In genomic region chrX:109600114-109600710, GRCh38 we compare ENCODE assay signal across 12 cellular contexts. TPM values are rescaled to one million over a fixed set of nuclear protein-coding genes. Genes with fewer than 3 reads are reported as not detected.
DNase-seq lines count a peak whose midpoint lies in the region; ATAC-seq and TF ChIP-seq lines count a peak whose summit lies in the region.
"Had no signal": no experiment of that assay in that cellular context is flagged by ENCODE, and none has a peak within 500 bp of the region (broad histone marks: within the 10 kb centered on the region; RNA-seq: fewer than 3 reads in every experiment).

No MANE protein-coding gene starts in this region.

- peaks cover 29% of the 10 kb centered on the region for H3K4me1 Mint-ChIP-seq in CD14-positive monocyte
- H3K4me1 Mint-ChIP-seq: CD4-positive, CD25-positive, alpha-beta regulatory T cell had no signal

- ATAC-seq in left colon (no peak), GM21447 (IDR thresholded peaks at IDR 0.05; ENCODE audit: unreplicated experiment) (no peak), esophagus mucosa (no peak)
- ATAC-seq: T-helper 17 cell had no signal

- no peak overlapping the region for H3K4me3 ChIP-seq in choroid plexus epithelial cell (ENCODE audit: low read depth, low read length)

- H3K27ac Mint-ChIP-seq in CD14-positive monocyte = peak overlapping the region in 1 of 7 donors; percentile 39
- H3K27ac Mint-ChIP-seq: activated T-helper 2 cell treated with anti-CD3 and anti-CD28 coated beads, Interferon-gamma antibody, Interleukin-2, Interleukin-4, amounts not matched to agents 10 μg/mL and 5 μg/mL and 100 μg/mL, durations not matched to agents 14 hours and 24 hours and 36 hours; CD4-positive, CD25-positive, alpha-beta regulatory T cell; T-helper 17 cell had no signal

- H3K4me3 Mint-ChIP-seq in CD14-positive monocyte = peak overlapping the region in 1 of 2 donors; percentile 64
- H3K4me3 Mint-ChIP-seq: CD4-positive, CD25-positive, alpha-beta regulatory T cell; T-helper 17 cell had no signal

- intact Hi-C loops in CD14-positive monocyte (cut with micrococcal nuclease) (no loop called here), left colon (cut with DNase I, micrococcal nuclease) (no loop called here)

- peaks cover 0 to 7% (median 0%) of the 10 kb centered on the region in 3 donors for H3K27me3 Mint-ChIP-seq in CD14-positive monocyte (ENCODE audit: low read depth in 3 of 3)

- peak; percentile 17 for DNase-seq in Ammon's horn (ENCODE audit: low spot score)
- peak; percentile 17 for DNase-seq in LHCN-M2 (ENCODE audit: low read depth)
- DNase-seq in choroid plexus epithelial cell (ENCODE audit: low read depth) = peak; percentile 26
- DNase-seq in middle frontal gyrus (ENCODE audit: extremely low spot score, low spot score) = peak; percentile 14
- no peak for DNase-seq in CD14-positive monocyte (ENCODE audit: low spot score)
- DNase-seq in left colon = no peak
- DNase-seq: CD4-positive, CD25-positive, alpha-beta regulatory T cell; NCI-H1694; T-helper 17 cell had no signal

- no peaks in the 10 kb centered on the region for H3K36me3 Mint-ChIP-seq in CD14-positive monocyte
- H3K36me3 Mint-ChIP-seq: CD4-positive, CD25-positive, alpha-beta regulatory T cell had no signal

- peaks cover 0 to 4% (median 0%) of the 10 kb centered on the region in 7 donors for H3K9me3 Mint-ChIP-seq in CD14-positive monocyte
- H3K9me3 Mint-ChIP-seq: activated T-helper 2 cell treated with anti-CD3 and anti-CD28 coated beads, Interferon-gamma antibody, Interleukin-2, Interleukin-4, amounts not matched to agents 10 μg/mL and 5 μg/mL and 100 μg/mL, durations not matched to agents 14 hours and 24 hours and 36 hours had no signal

- TF ChIP-seq CTCF in choroid plexus epithelial cell (conservative IDR thresholded peaks at IDR 0.05; ENCODE audit: low read depth, low read length) (no peak), CD14-positive monocyte (IDR thresholded peaks at IDR 0.05) (no peak)

RNA-seq across cellular contexts. Expression of gene KCNE5, which starts 24.8 kb away (rescaled TPM):
- total RNA-seq in LHCN-M2 (2014; rRNA removed) = 0.06 and 0.29 TPM in 2 replicates
- 0.32 TPM for polyA plus RNA-seq in LHCN-M2 (2012)
- under 1 TPM; 0.12 to 0.39 TPM for polyA plus RNA-seq in CD14-positive monocyte
- not detected for total RNA-seq in left colon
- total RNA-seq in esophagus mucosa = not detected
- total RNA-seq: CD4-positive, CD25-positive, alpha-beta regulatory T cell had no signal
- polyA plus RNA-seq: CD4-positive, CD25-positive, alpha-beta regulatory T cell had no signal

Comparison
In these comparisons a context has a peak if more than half of its experiments do, and no peak if none do; other contexts are left out.
1. DNase-seq: peak in Ammon's horn (single experiment), LHCN-M2 (single experiment), choroid plexus epithelial cell (single experiment) and middle frontal gyrus (single experiment); none in CD14-positive monocyte (single experiment) and left colon (0 of 2).